In the genomic region with DNA sequence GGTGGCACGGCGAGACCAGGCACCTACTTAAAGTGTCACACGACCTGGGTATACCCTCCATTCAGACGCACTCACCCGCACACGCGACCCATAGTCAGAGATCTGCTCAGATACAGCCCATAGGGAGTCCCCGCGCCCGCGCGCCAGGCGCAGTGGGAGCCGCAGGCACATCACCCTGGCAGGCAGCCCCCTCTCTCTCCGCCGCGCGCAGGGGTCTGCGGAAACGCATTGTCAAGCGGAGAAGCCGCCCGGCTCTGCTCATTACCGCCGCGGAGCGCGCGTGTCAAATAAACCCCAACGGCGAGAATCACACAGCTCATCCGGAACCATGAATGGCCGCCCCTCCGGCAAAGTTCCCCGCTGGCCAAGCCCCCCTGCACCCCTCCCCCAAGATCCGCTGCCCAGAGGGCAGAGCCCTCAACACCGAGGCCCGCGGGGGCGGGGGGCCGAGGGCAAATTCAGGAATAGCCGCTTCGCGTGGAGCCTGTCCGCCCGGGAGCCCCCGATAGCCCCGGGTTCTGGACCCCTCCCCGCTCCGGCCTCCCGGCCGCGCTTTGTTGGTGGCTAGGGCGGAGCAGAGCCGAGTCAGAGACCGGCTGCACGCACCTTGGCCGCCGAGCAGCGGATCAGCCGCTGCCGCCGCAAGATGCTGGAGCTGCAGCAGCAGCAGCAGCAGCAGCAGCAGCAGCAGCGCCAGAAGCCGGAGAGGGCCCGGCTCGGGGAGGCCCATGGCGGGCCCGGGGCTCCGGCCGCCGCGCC, we compare ENCODE assay signal across 8 cellular contexts. TPM values are rescaled to one million over a fixed set of nuclear protein-coding genes. Genes with fewer than 3 reads are reported as not detected.
A peak's percentile ranks its signal among the peaks of the same experiment; 100 is the strongest.
DNase-seq lines count a peak whose midpoint lies in the region.

No MANE protein-coding gene starts in this region.

- peak overlapping the region; percentile 97 for H3K27ac Mint-ChIP-seq in activated CD4-positive, alpha-beta T cell treated with anti-CD3 and anti-CD28 coated beads, Interleukin-2, amount 10 ng/mL, durations not matched to agents 24 days and 14 days

- peaks cover 32% of the 10 kb centered on the region for H3K36me3 Mint-ChIP-seq in activated CD4-positive, alpha-beta T cell treated with anti-CD3 and anti-CD28 coated beads, Interleukin-2, amount 10 ng/mL, durations not matched to agents 24 days and 14 days (ENCODE audit: low read depth)

- peak overlapping the region; percentile 39 to 52 for H3K9ac ChIP-seq in mucosa of rectum (ENCODE audit: low read depth in 1 of 2, low read length in 2 of 2)

- no peaks in the 10 kb centered on the region for H3K9me3 Mint-ChIP-seq in activated CD4-positive, alpha-beta T cell treated with anti-CD3 and anti-CD28 coated beads, Interleukin-2, amount 10 ng/mL, durations not matched to agents 24 days and 14 days

- H3K27me3 ChIP-seq in HAP-1 (ENCODE audit: low read depth) (no peaks in the 10 kb centered on the region), mucosa of rectum (ENCODE audit: control insufficient read depth in 2 of 2, insufficient read depth in 2 of 2, low read length in 2 of 2) (no peaks in the 10 kb centered on the region)

- intact Hi-C loops in activated CD4-positive, alpha-beta T cell treated with anti-CD3 and anti-CD28 coated beads, Interleukin-2, amount 10 ng/mL, durations not matched to agents 24 days and 14 days (cut with micrococcal nuclease), result loop anchor here (1.0 to 5.0 kb wide), 8 partner anchors 65 to 1710 kb away; a partner anchor contains a TSS

- H3K4me3 ChIP-seq in HAP-1 (peak overlapping the region; percentile 93), mucosa of rectum (ENCODE audit: low read length in 2 of 2) (peak overlapping the region; percentile 75 to 78)

- in situ Hi-C loops in HAP-1 (cut with MboI; ENCODE audit: low sequenced_read_pairs), result no loop called here

- H3K27me3 Mint-ChIP-seq in activated CD4-positive, alpha-beta T cell treated with anti-CD3 and anti-CD28 coated beads, Interleukin-2, amount 10 ng/mL, durations not matched to agents 24 days and 14 days, result no peaks in the 10 kb centered on the region

- peaks cover 35% of the 10 kb centered on the region for H3K36me3 ChIP-seq in HAP-1 (replicated peaks)
- H3K36me3 ChIP-seq in mucosa of rectum (ENCODE audit: control insufficient read depth in 2 of 2, insufficient read depth in 2 of 2, low read length in 2 of 2), result no peaks in the 10 kb centered on the region

- H3K27ac ChIP-seq in mucosa of rectum (ENCODE audit: low read depth in 2 of 2, low read length in 2 of 2), result peak overlapping the region in 1 of 2 donors; percentile 16

- H3K9me3 ChIP-seq in HAP-1, result no peaks in the 10 kb centered on the region
- H3K9me3 ChIP-seq in mucosa of rectum (ENCODE audit: control insufficient read depth in 2 of 2, low read length in 2 of 2), result no peaks in the 10 kb centered on the region

- H3K4me1 Mint-ChIP-seq in activated CD4-positive, alpha-beta T cell treated with anti-CD3 and anti-CD28 coated beads, Interleukin-2, amount 10 ng/mL, durations not matched to agents 24 days and 14 days, result peaks cover 34% of the 10 kb centered on the region

- peak overlapping the region; percentile 99 for H3K4me3 Mint-ChIP-seq in activated CD4-positive, alpha-beta T cell treated with anti-CD3 and anti-CD28 coated beads, Interleukin-2, amount 10 ng/mL, durations not matched to agents 24 days and 14 days

- H3K4me1 ChIP-seq in HAP-1 (peaks cover 7% of the 10 kb centered on the region), mucosa of rectum (ENCODE audit: control insufficient read depth in 2 of 2, insufficient read depth in 2 of 2, low read length in 2 of 2) (peaks cover 12 to 14% of the 10 kb centered on the region in 2 donors)

- DNase-seq in EL (peak; percentile 42), HAP-1 (ENCODE audit: low spot score in 2 of 2) (peak; percentile 18 to 69), NCI-H2029 treated with DMSO at 0.1 percent for 48 hours (lab: John Stamatoyannopoulos, UW) (peak; percentile 31), NCI-H510A (lab: John Stamatoyannopoulos, UW) (no peak)
- DNase-seq in activated CD4-positive, alpha-beta T cell treated with anti-CD3 and anti-CD28 coated beads, Interleukin-2, amount 10 ng/mL, durations not matched to agents 24 days and 14 days, result peak; percentile 89
- peak; percentile 40 for DNase-seq in effector CD4-positive, alpha-beta T cell
- peak in 5 of 6 experiments; percentile 13 to 69 (median 45) for DNase-seq in stimulated activated naive CD4-positive, alpha-beta T cell (lab: John Stamatoyannopoulos, UW)

RNA-seq across cellular contexts. Expression of a gene that starts 0.5 kb away (rescaled TPM):
- 76.8 and 81.6 TPM in 2 replicates for total RNA-seq in activated CD4-positive, alpha-beta T cell treated with anti-CD3 and anti-CD28 coated beads, Interleukin-2, amount 10 ng/mL, durations not matched to agents 24 days and 14 days
